In genomic region chrX:24357101-24357500, GRCh38 we compare ENCODE assay signal across 28 cellular contexts. TPM values are rescaled to one million over a fixed set of nuclear protein-coding genes. Genes with fewer than 3 reads are reported as not detected.
DNase-seq lines count a peak whose midpoint lies in the region; ATAC-seq, FAIRE-seq and TF ChIP-seq lines count a peak whose summit lies in the region.
"Had no signal": no experiment of that assay in that cellular context is flagged by ENCODE, and none has a peak within 500 bp of the region (broad histone marks: within the 10 kb centered on the region; RNA-seq: fewer than 3 reads in every experiment).

No MANE protein-coding gene starts in this region.

- H3K9me3 Mint-ChIP-seq in HFFc6 (no peaks in the 10 kb centered on the region), astrocyte (ENCODE audit: unreplicated experiment) (no peaks in the 10 kb centered on the region)
- H3K9me3 Mint-ChIP-seq: activated naive CD4-positive, alpha-beta T cell treated with anti-CD3 and anti-CD28 coated beads, Interleukin-2, amount 50 U/mL, for 24 hours; nephron had no signal

- DNase-seq in A673 (ENCODE audit: low spot score) = peak; percentile 39
- peak; percentile 1 for DNase-seq in HFFc6
- no peak for DNase-seq in astrocyte (ENCODE audit: low read depth)
- peak; percentile 36 to 37 for DNase-seq in foreskin fibroblast
- no peak for DNase-seq in ACHN
- DNase-seq in mesenteric fat pad (ENCODE audit: low spot score) = no peak
- DNase-seq: effector CD8-positive, alpha-beta T cell; esophagus squamous epithelium; glutamatergic neuron; H7; midbrain; MV-4-11; NCI-H1694; NCI-H774; OCI-M1; right lobe of liver; SHP77; SW 1271; trophoblast cell had no signal

- H3K4me3 ChIP-seq in A673 (ENCODE audit: low read depth, low read length, poor library complexity, severe bottlenecking) = no peak overlapping the region
- no peak overlapping the region for H3K4me3 ChIP-seq in astrocyte (ENCODE audit: insufficient read depth, low read depth, low read length)
- H3K4me3 ChIP-seq in foreskin fibroblast (ENCODE audit: low read depth in 1 of 2, low read length in 2 of 2) = no peak overlapping the region
- H3K4me3 ChIP-seq: A549, esophagus squamous epithelium, right lobe of liver had no signal

- no peaks in the 10 kb centered on the region for H4K20me1 ChIP-seq in astrocyte (ENCODE audit: insufficient read depth, low read length)

- in situ Hi-C loops in ACHN (cut with HindIII; ENCODE audit: low pct_ligation_motif_present, low pct_unique_long_range_greater_than_20kb, low sequenced_read_pairs) = no loop called here

- H3K36me3 ChIP-seq in A673 (ENCODE audit: insufficient read depth, low read length, poor library complexity, severe bottlenecking) = no peaks in the 10 kb centered on the region
- no peaks in the 10 kb centered on the region for H3K36me3 ChIP-seq in astrocyte (ENCODE audit: insufficient read depth, low read length)
- H3K36me3 ChIP-seq: esophagus squamous epithelium, right lobe of liver had no signal

- H3K27ac ChIP-seq in A673 (ENCODE audit: low read depth, low read length, poor library complexity, severe bottlenecking) (no peak overlapping the region), astrocyte (ENCODE audit: low read depth, low read length) (no peak overlapping the region)
- H3K27ac ChIP-seq: A549, C4-2B, esophagus squamous epithelium, parathyroid adenoma, right lobe of liver had no signal

- no peaks in the 10 kb centered on the region for H3K27me3 Mint-ChIP-seq in HFFc6 (ENCODE audit: insufficient read depth)
- peaks cover 2% of the 10 kb centered on the region for H3K27me3 Mint-ChIP-seq in astrocyte (ENCODE audit: low read depth, unreplicated experiment)
- H3K27me3 Mint-ChIP-seq: activated naive CD4-positive, alpha-beta T cell treated with anti-CD3 and anti-CD28 coated beads, Interleukin-2, amount 50 U/mL, for 24 hours had no signal

- peak; percentile 94 for FAIRE-seq in astrocyte (lab: Jason Lieb, UNC)
- FAIRE-seq: D721Med had no signal

- ATAC-seq in GM18517 (IDR thresholded peaks at IDR 0.05; ENCODE audit: unreplicated experiment) (no peak), HG02973 (IDR thresholded peaks at IDR 0.05; ENCODE audit: unreplicated experiment) (no peak)
- ATAC-seq: A549, right lobe of liver had no signal

- H3K9me3 ChIP-seq in A673 (ENCODE audit: low read depth, low read length, poor library complexity, severe bottlenecking) = no peaks in the 10 kb centered on the region
- H3K9me3 ChIP-seq in astrocyte (ENCODE audit: insufficient read depth, low read depth, low read length) = no peaks in the 10 kb centered on the region
- H3K9me3 ChIP-seq: A549, esophagus squamous epithelium had no signal

- H2AFZ ChIP-seq in astrocyte (ENCODE audit: low read depth, low read length) = no peak overlapping the region
- H2AFZ ChIP-seq: parathyroid adenoma had no signal

- TF ChIP-seq CTCF in A673 (conservative IDR thresholded peaks at IDR 0.05; ENCODE audit: low read depth, low read length) (no peak), HFFc6 (IDR thresholded peaks at IDR 0.05) (no peak), astrocyte (IDR thresholded peaks at IDR 0.05; ENCODE audit: insufficient read depth, low read depth, low read length) (no peak), foreskin fibroblast (IDR thresholded peaks at IDR 0.05; ENCODE audit: low read depth, low read length) (no peak)

- intact Hi-C loops in A673 (cut with micrococcal nuclease; ENCODE audit: unreplicated experiment) = no loop called here

- H3K4me3 Mint-ChIP-seq in HFFc6 (no peak overlapping the region), astrocyte (ENCODE audit: unreplicated experiment) (no peak overlapping the region)
- H3K4me3 Mint-ChIP-seq: activated naive CD4-positive, alpha-beta T cell treated with anti-CD3 and anti-CD28 coated beads, Interleukin-2, amount 50 U/mL, for 24 hours; nephron had no signal

- no peak overlapping the region for H3K9ac ChIP-seq in astrocyte (ENCODE audit: low read length)
- H3K9ac ChIP-seq: parathyroid adenoma had no signal

- CTCF ChIA-PET in A673 (lab: Charles Lee) = no interaction called here

- H3K36me3 Mint-ChIP-seq in HFFc6 (ENCODE audit: low read depth) (no peaks in the 10 kb centered on the region), astrocyte (ENCODE audit: low read depth, unreplicated experiment) (no peaks in the 10 kb centered on the region)
- H3K36me3 Mint-ChIP-seq: activated naive CD4-positive, alpha-beta T cell treated with anti-CD3 and anti-CD28 coated beads, Interleukin-2, amount 50 U/mL, for 24 hours had no signal

- peaks cover 37% of the 10 kb centered on the region for H3K4me1 Mint-ChIP-seq in HFFc6 (ENCODE audit: low read depth)
- H3K4me1 Mint-ChIP-seq in astrocyte (ENCODE audit: low read depth, unreplicated experiment) = peaks cover 4% of the 10 kb centered on the region
- H3K4me1 Mint-ChIP-seq: activated naive CD4-positive, alpha-beta T cell treated with anti-CD3 and anti-CD28 coated beads, Interleukin-2, amount 50 U/mL, for 24 hours; nephron had no signal

- H3K4me1 ChIP-seq in A673 (ENCODE audit: insufficient read depth, low read length, poor library complexity, severe bottlenecking) (peaks cover 7% of the 10 kb centered on the region), astrocyte (ENCODE audit: insufficient read depth, low read length) (no peaks in the 10 kb centered on the region)
- H3K4me1 ChIP-seq: A549, esophagus squamous epithelium, parathyroid adenoma, right lobe of liver had no signal

- no peaks in the 10 kb centered on the region for H3K79me2 ChIP-seq in astrocyte (ENCODE audit: insufficient read depth, low read length)
- H3K79me2 ChIP-seq: parathyroid adenoma had no signal

- H3K27me3 ChIP-seq in A673 (replicated peaks; ENCODE audit: insufficient read depth, low read depth, low read length, poor library complexity) (peaks cover 3% of the 10 kb centered on the region), astrocyte (ENCODE audit: insufficient read depth, low read length) (no peaks in the 10 kb centered on the region)
- H3K27me3 ChIP-seq: esophagus squamous epithelium, right lobe of liver had no signal

- H3K27ac Mint-ChIP-seq in HFFc6 (peak overlapping the region; percentile 80), astrocyte (ENCODE audit: unreplicated experiment) (no peak overlapping the region)
- H3K27ac Mint-ChIP-seq: activated naive CD4-positive, alpha-beta T cell treated with anti-CD3 and anti-CD28 coated beads, Interleukin-2, amount 50 U/mL, for 24 hours; nephron had no signal

- H3K4me2 ChIP-seq in astrocyte (ENCODE audit: low read length) = no peak overlapping the region
- H3K4me2 ChIP-seq: A549 had no signal

- no TSS peak for BruUV-seq in A673 (replicated peaks; lab: Mats Ljungman, UMichigan)

- POLR2A ChIA-PET in A673 (lab: Charles Lee; ENCODE audit: low non-redundant PET) = no interaction called here

RNA-seq across cellular contexts. Expression of gene SUPT20HL1, which starts 3.3 kb away (rescaled TPM):
- not detected in 2 replicates for total RNA-seq in A673 (2021)
- not detected for total RNA-seq in HFFc6 (2021; fragmentation: NEBNext Ultra II Directional; extraction: Animal tissue kit (Norgen Biotek cat#: 25700))
- total RNA-seq in astrocyte = not detected in 2 replicates
- total RNA-seq in mesenteric fat pad = not detected
- total RNA-seq: cerebellum, esophagus squamous epithelium, H7, right lobe of liver had no signal

RNA-seq across cellular contexts. Expression of gene SUPT20HL2, which starts 43.2 kb away (rescaled TPM):
- not detected in 2 replicates for total RNA-seq in A673 (2021)
- total RNA-seq in HFFc6 (2021; fragmentation: NEBNext Ultra II Directional; extraction: Animal tissue kit (Norgen Biotek cat#: 25700)) = not detected
- total RNA-seq in astrocyte = not detected in 2 replicates
- not detected for total RNA-seq in mesenteric fat pad
- total RNA-seq: cerebellum, esophagus squamous epithelium, right lobe of liver had no signal

Comparison
In these comparisons a context has a peak if more than half of its experiments do, and no peak if none do; other contexts are left out.
1. DNase-seq: peak in A673 (single experiment), HFFc6 (single experiment) and foreskin fibroblast (2 of 2); none in astrocyte (single experiment), ACHN (single experiment) and mesenteric fat pad (single experiment).